Comparison of ENCODE assay signal across 11 cellular contexts in the genomic region with DNA sequence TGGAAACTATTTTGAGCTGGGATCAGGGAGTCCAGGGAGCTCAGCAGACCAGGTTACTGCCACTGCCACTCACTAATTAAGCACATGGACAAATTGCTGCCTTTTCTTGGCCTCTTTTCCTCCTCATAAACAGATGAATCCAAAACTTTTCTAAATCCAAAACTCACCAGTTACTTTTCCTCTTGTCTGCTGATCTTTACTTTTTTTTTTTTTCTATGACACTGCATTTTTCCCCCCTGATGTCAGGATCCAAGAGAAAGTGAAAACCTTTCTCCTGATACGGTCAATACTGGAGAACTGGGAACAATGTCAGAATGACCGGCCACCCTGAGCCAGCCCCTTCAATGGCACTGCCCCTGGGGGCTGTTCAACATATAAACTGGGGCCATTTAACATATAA.
A peak's percentile ranks its signal among the peaks of the same experiment; 100 is the strongest.
DNase-seq lines count a peak whose midpoint lies in the region; ATAC-seq and TF ChIP-seq lines count a peak whose summit lies in the region.
"Had no signal": no experiment of that assay in that cellular context is flagged by ENCODE, and none has a peak within 500 bp of the region (broad histone marks: within the 10 kb centered on the region; RNA-seq: fewer than 3 reads in every experiment).

No MANE protein-coding gene starts in this region.

- H3K4me3 ChIP-seq in AG04450 (ENCODE audit: low read depth, low read length) (peak overlapping the region; percentile 14; the same call in 1 of the 2 replicates), SJSA1 (no peak overlapping the region), foreskin fibroblast (ENCODE audit: low read depth in 1 of 2, low read length in 2 of 2) (peak overlapping the region in 1 of 2 donors; percentile 7), psoas muscle (peak overlapping the region; percentile 1)

- H3K27me3 ChIP-seq in AG04450 (ENCODE audit: control insufficient read depth, insufficient read depth, low read length) (no peaks in the 10 kb centered on the region), SJSA1 (replicated peaks) (no peaks in the 10 kb centered on the region), psoas muscle (ENCODE audit: insufficient read depth in 3 of 3, low read length in 2 of 3) (no peaks in the 10 kb centered on the region)

- CTCF ChIA-PET in AG04450 (lab: Charles Lee), result interaction anchor here (0.7 to 1.2 kb wide), 3 partner anchors 72 to 697 kb away, joined by 4 to 6 read pairs (median 4); no protein-coding TSS in a partner anchor

- TF ChIP-seq CTCF in AG04450 (IDR thresholded peaks at IDR 0.05; ENCODE audit: low read depth, low read length) (no peak), foreskin fibroblast (IDR thresholded peaks at IDR 0.05; ENCODE audit: low read depth, low read length) (no peak), psoas muscle (IDR thresholded peaks at IDR 0.05) (no peak)

- peaks cover 2% of the 10 kb centered on the region; the same call in 1 of the 2 replicates for H3K9me3 ChIP-seq in AG04450 (ENCODE audit: control insufficient read depth, insufficient read depth, low read length)
- 0 out of 2 replicates have a peak, but pooled peaks cover 2% of the 10 kb centered on the region for H3K9me3 ChIP-seq in SJSA1 (replicated peaks)
- H3K9me3 ChIP-seq in psoas muscle, result peaks cover 12% of the 10 kb centered on the region

- DNase-seq in AG04450 (ENCODE audit: low read depth, low spot score) (no peak), SJSA1 (ENCODE audit: low read depth in 1 of 2, low spot score in 2 of 2) (no peak), foreskin fibroblast (peak; percentile 22 to 67), psoas muscle (no peak), RPMI8226 (no peak)
- DNase-seq in activated effector memory CD4-positive, alpha-beta T cell treated with Interleukin-2 at 50 U/mL for 16 hours, result no peak
- DNase-seq: activated CD4-positive, alpha-beta T cell treated with anti-CD3 and anti-CD28 coated beads for 4 hours; activated naive CD8-positive, alpha-beta T cell treated with anti-CD3 and anti-CD28 coated beads, Interleukin-2, amount 10 ng/mL, durations not matched to agents 7 days and 5 days; NCI-H1694 had no signal

- peaks cover 30% of the 10 kb centered on the region for H3K4me1 ChIP-seq in SJSA1 (replicated peaks)
- H3K4me1 ChIP-seq in psoas muscle, result peaks cover 2% of the 10 kb centered on the region

- ATAC-seq in psoas muscle (no peak), HG02852 (IDR thresholded peaks at IDR 0.05; ENCODE audit: unreplicated experiment) (no peak), HG02678 (IDR thresholded peaks at IDR 0.05; ENCODE audit: unreplicated experiment) (no peak)

- WGBS in psoas muscle, 3 donors, result 41 to 52% (median 44%) methylated on average over 2 of the region's 2 CpGs

- POLR2A ChIA-PET in AG04450 (lab: Yijun Ruan, JAX), result no interaction called here

- intact Hi-C loops in psoas muscle (cut with DNase I), result no loop called here

- peak overlapping the region; percentile 79 for H3K27ac ChIP-seq in AG04450 (ENCODE audit: low read depth, low read length)
- peak overlapping the region; percentile 95 for H3K27ac ChIP-seq in SJSA1
- peak overlapping the region; percentile 52 for H3K27ac ChIP-seq in psoas muscle

- H3K36me3 ChIP-seq in SJSA1 (no peaks in the 10 kb centered on the region), psoas muscle (ENCODE audit: insufficient read depth in 1 of 2, low read depth in 1 of 2) (no peaks in the 10 kb centered on the region)

Comparison
In these comparisons a context has a peak if more than half of its experiments do, and no peak if none do; other contexts are left out.
1. DNase-seq: peak in foreskin fibroblast (2 of 2); none in AG04450 (single experiment), SJSA1 (0 of 2), psoas muscle (0 of 2), RPMI8226 (single experiment) and activated effector memory CD4-positive, alpha-beta T cell treated with Interleukin-2 at 50 U/mL for 16 hours (single experiment).
2. Peak in every context shown above with its lines, with median percentiles within 50 percentile points of each other: H3K27ac ChIP-seq.